1 cellular context compared by ENCODE assay signal in the genomic region with DNA sequence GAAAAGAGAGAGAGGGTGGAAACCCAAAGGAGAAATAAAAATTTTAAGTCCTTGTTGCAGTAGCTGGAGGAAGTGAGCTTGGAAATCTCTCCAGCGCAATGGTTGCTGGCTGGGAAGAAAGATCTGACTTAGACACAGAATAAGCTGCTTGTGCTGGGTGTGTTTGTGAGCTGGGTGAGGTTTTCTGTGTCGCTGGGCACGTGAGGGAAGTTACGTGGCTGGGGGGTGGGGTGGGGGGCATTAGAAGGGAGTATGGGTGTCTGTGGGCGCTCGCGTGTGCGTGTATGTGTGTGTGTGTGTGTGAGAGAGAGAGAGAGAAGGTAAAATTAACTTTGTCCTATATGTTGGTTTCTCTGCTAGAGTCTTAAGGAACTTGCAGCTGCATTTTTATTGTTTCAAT.
TF ChIP-seq lines count a peak whose summit lies in the region.

No MANE protein-coding gene starts in this region.

TF ChIP-seq in WTC11, 78 proteins besides CTCF, POLR2A, EP300 and RAD21 (continued from another document):
- TF ChIP-seq, protein P1, sequence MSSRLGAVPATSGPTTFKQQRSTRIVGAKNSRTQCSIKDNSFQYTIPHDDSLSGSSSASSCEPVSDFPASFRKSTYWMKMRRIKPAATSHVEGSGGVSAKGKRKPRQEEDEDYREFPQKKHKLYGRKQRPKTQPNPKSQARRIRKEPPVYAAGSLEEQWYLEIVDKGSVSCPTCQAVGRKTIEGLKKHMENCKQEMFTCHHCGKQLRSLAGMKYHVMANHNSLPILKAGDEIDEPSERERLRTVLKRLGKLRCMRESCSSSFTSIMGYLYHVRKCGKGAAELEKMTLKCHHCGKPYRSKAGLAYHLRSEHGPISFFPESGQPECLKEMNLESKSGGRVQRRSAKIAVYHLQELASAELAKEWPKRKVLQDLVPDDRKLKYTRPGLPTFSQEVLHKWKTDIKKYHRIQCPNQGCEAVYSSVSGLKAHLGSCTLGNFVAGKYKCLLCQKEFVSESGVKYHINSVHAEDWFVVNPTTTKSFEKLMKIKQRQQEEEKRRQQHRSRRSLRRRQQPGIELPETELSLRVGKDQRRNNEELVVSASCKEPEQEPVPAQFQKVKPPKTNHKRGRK (CRISPR knock-in tag; IDR thresholded peaks at IDR 0.05; ENCODE audit: borderline replicate concordance): no peak
- TF ChIP-seq JUN (CRISPR knock-in tag; IDR thresholded peaks at IDR 0.05): no peak
- TF ChIP-seq, protein P2, sequence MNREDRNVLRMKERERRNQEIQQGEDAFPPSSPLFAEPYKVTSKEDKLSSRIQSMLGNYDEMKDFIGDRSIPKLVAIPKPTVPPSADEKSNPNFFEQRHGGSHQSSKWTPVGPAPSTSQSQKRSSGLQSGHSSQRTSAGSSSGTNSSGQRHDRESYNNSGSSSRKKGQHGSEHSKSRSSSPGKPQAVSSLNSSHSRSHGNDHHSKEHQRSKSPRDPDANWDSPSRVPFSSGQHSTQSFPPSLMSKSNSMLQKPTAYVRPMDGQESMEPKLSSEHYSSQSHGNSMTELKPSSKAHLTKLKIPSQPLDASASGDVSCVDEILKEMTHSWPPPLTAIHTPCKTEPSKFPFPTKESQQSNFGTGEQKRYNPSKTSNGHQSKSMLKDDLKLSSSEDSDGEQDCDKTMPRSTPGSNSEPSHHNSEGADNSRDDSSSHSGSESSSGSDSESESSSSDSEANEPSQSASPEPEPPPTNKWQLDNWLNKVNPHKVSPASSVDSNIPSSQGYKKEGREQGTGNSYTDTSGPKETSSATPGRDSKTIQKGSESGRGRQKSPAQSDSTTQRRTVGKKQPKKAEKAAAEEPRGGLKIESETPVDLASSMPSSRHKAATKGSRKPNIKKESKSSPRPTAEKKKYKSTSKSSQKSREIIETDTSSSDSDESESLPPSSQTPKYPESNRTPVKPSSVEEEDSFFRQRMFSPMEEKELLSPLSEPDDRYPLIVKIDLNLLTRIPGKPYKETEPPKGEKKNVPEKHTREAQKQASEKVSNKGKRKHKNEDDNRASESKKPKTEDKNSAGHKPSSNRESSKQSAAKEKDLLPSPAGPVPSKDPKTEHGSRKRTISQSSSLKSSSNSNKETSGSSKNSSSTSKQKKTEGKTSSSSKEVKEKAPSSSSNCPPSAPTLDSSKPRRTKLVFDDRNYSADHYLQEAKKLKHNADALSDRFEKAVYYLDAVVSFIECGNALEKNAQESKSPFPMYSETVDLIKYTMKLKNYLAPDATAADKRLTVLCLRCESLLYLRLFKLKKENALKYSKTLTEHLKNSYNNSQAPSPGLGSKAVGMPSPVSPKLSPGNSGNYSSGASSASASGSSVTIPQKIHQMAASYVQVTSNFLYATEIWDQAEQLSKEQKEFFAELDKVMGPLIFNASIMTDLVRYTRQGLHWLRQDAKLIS (CRISPR knock-in tag; IDR thresholded peaks at IDR 0.05; ENCODE audit: borderline replicate concordance): no peak
- no peak for TF ChIP-seq PRRX2 (CRISPR knock-in tag; IDR thresholded peaks at IDR 0.05)
- TF ChIP-seq TP53 (CRISPR knock-in tag; IDR thresholded peaks at IDR 0.05): no peak
- TF ChIP-seq ZNF232 (CRISPR knock-in tag; IDR thresholded peaks at IDR 0.05): no peak
- TF ChIP-seq KAT7 (CRISPR knock-in tag; IDR thresholded peaks at IDR 0.05; ENCODE audit: borderline replicate concordance): no peak
- TF ChIP-seq, protein P3, sequence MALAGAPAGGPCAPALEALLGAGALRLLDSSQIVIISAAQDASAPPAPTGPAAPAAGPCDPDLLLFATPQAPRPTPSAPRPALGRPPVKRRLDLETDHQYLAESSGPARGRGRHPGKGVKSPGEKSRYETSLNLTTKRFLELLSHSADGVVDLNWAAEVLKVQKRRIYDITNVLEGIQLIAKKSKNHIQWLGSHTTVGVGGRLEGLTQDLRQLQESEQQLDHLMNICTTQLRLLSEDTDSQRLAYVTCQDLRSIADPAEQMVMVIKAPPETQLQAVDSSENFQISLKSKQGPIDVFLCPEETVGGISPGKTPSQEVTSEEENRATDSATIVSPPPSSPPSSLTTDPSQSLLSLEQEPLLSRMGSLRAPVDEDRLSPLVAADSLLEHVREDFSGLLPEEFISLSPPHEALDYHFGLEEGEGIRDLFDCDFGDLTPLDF (CRISPR knock-in tag; IDR thresholded peaks at IDR 0.05): no peak
